ENCODE assay signal across 27 cellular contexts in genomic region chr22:27349456-27349855, GRCh38.
DNase-seq lines count a peak whose midpoint lies in the region; ATAC-seq and TF ChIP-seq lines count a peak whose summit lies in the region.
"Had no signal": no experiment of that assay in that cellular context is flagged by ENCODE, and none has a peak within 500 bp of the region (broad histone marks: within the 10 kb centered on the region; RNA-seq: fewer than 3 reads in every experiment).

No MANE protein-coding gene starts in this region.

- H4K20me1 ChIP-seq in GM23248 (ENCODE audit: insufficient read depth), result no peaks in the 10 kb centered on the region

- POLR2A ChIA-PET in CD4-positive, alpha-beta T cell (lab: Charles Lee), result interaction anchor here (1.0 kb wide), 1 partner anchor 9 kb away, joined by 3 read pairs; no protein-coding TSS in a partner anchor
- POLR2A ChIA-PET in HEK293T (lab: Yijun Ruan, JAX), result no interaction called here

- no peaks in the 10 kb centered on the region for H3K36me3 Mint-ChIP-seq in CD4-positive, alpha-beta T cell (ENCODE audit: low read depth)
- H3K36me3 Mint-ChIP-seq: natural killer cell treated with Interleukin-12 subunit alpha and Interleukin-12 subunit beta and Interleukin-15 and Interleukin-18, amount 100 ng/mL, for 72 hours; stimulated activated memory B cell treated with anti-CD40 and anti-IgM and Interleukin-4, amounts not matched to agents 10 μg/mL and 1 μg/mL and 100 μg/mL, for 72 hours had no signal

- H3K79me2 ChIP-seq in GM23248 (ENCODE audit: insufficient read depth), result no peaks in the 10 kb centered on the region
- H3K79me2 ChIP-seq: hepatocyte had no signal

- no peak overlapping the region for H3K4me3 Mint-ChIP-seq in CD4-positive, alpha-beta T cell
- H3K4me3 Mint-ChIP-seq: activated CD8-positive, alpha-beta T cell treated with anti-CD3 and anti-CD28 coated beads for 36 hours; activated T-helper 17 cell treated with anti-CD3 and anti-CD28 coated beads, Interleukin-2, amount 50 U/mL, for 72 hours; natural killer cell treated with Interleukin-12 subunit alpha and Interleukin-12 subunit beta and Interleukin-15 and Interleukin-18, amount 100 ng/mL, for 72 hours; stimulated activated memory B cell treated with anti-CD40 and anti-IgM and Interleukin-4, amounts not matched to agents 10 μg/mL and 1 μg/mL and 100 μg/mL, for 72 hours; T-helper 2 cell treated with Interferon-gamma antibody and Interleukin-4, amounts not matched to agents 5 μg/mL and 100 μg/mL, for 36 hours had no signal

- peak overlapping the region; percentile 59 for H3K4me2 ChIP-seq in GM23248 (ENCODE audit: unreplicated experiment)
- H3K4me2 ChIP-seq: hepatocyte had no signal

- H3F3A ChIP-seq in GM23248 (ENCODE audit: insufficient read depth), result peaks cover 13% of the 10 kb centered on the region

- DNase-seq in GM23248 (peak; percentile 61), astrocyte of the spinal cord (ENCODE audit: low read depth, low spot score) (peak; percentile 30), foreskin fibroblast (peak; percentile 7 to 29), stomach (no peak), HEK293T (ENCODE audit: extremely low spot score) (no peak), HCEC 1CT (no peak)
- no peak for DNase-seq in CD4-positive, alpha-beta T cell
- DNase-seq: activated CD4-positive, alpha-beta T cell treated with anti-CD3 and anti-CD28 coated beads for 1 hour; activated CD8-positive, alpha-beta T cell treated with anti-CD3 and anti-CD28 coated beads for 36 hours; activated naive CD4-positive, alpha-beta T cell treated with anti-CD3 and anti-CD28 coated beads, Interleukin-2, amount 50 U/mL, for 16 hours; caudate nucleus; cortex of kidney; effector memory CD4-positive, alpha-beta T cell; erythroblast; gastrocnemius medialis; H7; left colon; NCI-H82; psoas muscle; SIG-M5; substantia nigra; upper lobe of left lung had no signal

- CTCF ChIA-PET in CD4-positive, alpha-beta T cell (lab: Charles Lee), result no interaction called here
- CTCF ChIA-PET in HEK293T (lab: Yijun Ruan, JAX), result no interaction called here

- ATAC-seq in CD4-positive, alpha-beta T cell (ENCODE audit: poor library complexity), result no peak
- ATAC-seq: activated CD8-positive, alpha-beta T cell treated with anti-CD3 and anti-CD28 coated beads for 36 hours; activated T-helper 17 cell treated with anti-CD3 and anti-CD28 coated beads, Interleukin-2, amount 50 U/mL, for 72 hours; gastrocnemius medialis; left colon; natural killer cell treated with Interleukin-12 subunit alpha and Interleukin-12 subunit beta and Interleukin-15 and Interleukin-18, amount 100 ng/mL, for 72 hours; psoas muscle; stimulated activated memory B cell treated with anti-CD40 and anti-IgM and Interleukin-4, amounts not matched to agents 10 μg/mL and 1 μg/mL and 100 μg/mL, for 72 hours had no signal

- H3K9ac ChIP-seq in GM23248, result no peak overlapping the region

- peaks cover 8% of the 10 kb centered on the region for H3K9me3 Mint-ChIP-seq in CD4-positive, alpha-beta T cell

- no peak overlapping the region for H3K27ac Mint-ChIP-seq in CD4-positive, alpha-beta T cell
- H3K27ac Mint-ChIP-seq: activated CD8-positive, alpha-beta T cell treated with anti-CD3 and anti-CD28 coated beads for 36 hours; activated T-helper 17 cell treated with anti-CD3 and anti-CD28 coated beads, Interleukin-2, amount 50 U/mL, for 72 hours; natural killer cell treated with Interleukin-12 subunit alpha and Interleukin-12 subunit beta and Interleukin-15 and Interleukin-18, amount 100 ng/mL, for 72 hours; stimulated activated memory B cell treated with anti-CD40 and anti-IgM and Interleukin-4, amounts not matched to agents 10 μg/mL and 1 μg/mL and 100 μg/mL, for 72 hours; T-helper 2 cell treated with Interferon-gamma antibody and Interleukin-4, amounts not matched to agents 5 μg/mL and 100 μg/mL, for 36 hours had no signal

- no peaks in the 10 kb centered on the region for H3K9me3 ChIP-seq in GM23248 (ENCODE audit: low read depth)
- H3K9me3 ChIP-seq in stomach, result peaks cover 0 to 11% (median 4%) of the 10 kb centered on the region in 4 donors
- H3K9me3 ChIP-seq in CD4-positive, alpha-beta T cell (ENCODE audit: control insufficient read depth, low read length), result peaks cover 7% of the 10 kb centered on the region
- H3K9me3 ChIP-seq: gastrocnemius medialis had no signal

- H3K4me1 Mint-ChIP-seq in CD4-positive, alpha-beta T cell (ENCODE audit: low read depth), result no peaks in the 10 kb centered on the region
- H3K4me1 Mint-ChIP-seq: activated T-helper 17 cell treated with anti-CD3 and anti-CD28 coated beads, Interleukin-2, amount 50 U/mL, for 72 hours; stimulated activated memory B cell treated with anti-CD40 and anti-IgM and Interleukin-4, amounts not matched to agents 10 μg/mL and 1 μg/mL and 100 μg/mL, for 72 hours had no signal

- H3K4me3 ChIP-seq in GM23248 (no peak overlapping the region), astrocyte of the spinal cord (ENCODE audit: low read depth, low read length) (no peak overlapping the region), foreskin fibroblast (ENCODE audit: low read depth in 1 of 2, low read length in 2 of 2) (no peak overlapping the region), stomach (no peak overlapping the region)
- H3K4me3 ChIP-seq: gastrocnemius medialis, psoas muscle, upper lobe of left lung had no signal

- no peaks in the 10 kb centered on the region for H3K9me2 ChIP-seq in GM23248 (ENCODE audit: insufficient read depth)

- TF ChIP-seq POLR2A in stomach (IDR thresholded peaks at IDR 0.05), result no peak

- no peaks in the 10 kb centered on the region for H3K36me3 ChIP-seq in GM23248 (ENCODE audit: low read depth)
- no peaks in the 10 kb centered on the region for H3K36me3 ChIP-seq in stomach
- H3K36me3 ChIP-seq: gastrocnemius medialis, upper lobe of left lung had no signal

- no peak overlapping the region for H2AFZ ChIP-seq in GM23248
- H2AFZ ChIP-seq: hepatocyte had no signal

- peaks cover 38% of the 10 kb centered on the region for H3K27me3 Mint-ChIP-seq in CD4-positive, alpha-beta T cell

- H3K27me3 ChIP-seq in GM23248 (replicated peaks; ENCODE audit: insufficient read depth) (no peaks in the 10 kb centered on the region), stomach (peaks cover 0 to 20% (median 6%) of the 10 kb centered on the region in 3 donors)
- no peaks in the 10 kb centered on the region for H3K27me3 ChIP-seq in CD4-positive, alpha-beta T cell (ENCODE audit: control insufficient read depth, insufficient read depth, low read length)
- H3K27me3 ChIP-seq: upper lobe of left lung had no signal

- TF ChIP-seq CTCF in astrocyte of the spinal cord (IDR thresholded peaks at IDR 0.05; ENCODE audit: low read depth, low read length) (no peak), foreskin fibroblast (IDR thresholded peaks at IDR 0.05; ENCODE audit: low read depth, low read length) (no peak), stomach (IDR thresholded peaks at IDR 0.05) (no peak)
- no peak for TF ChIP-seq CTCF in CD4-positive, alpha-beta T cell (IDR thresholded peaks at IDR 0.05)

- H3K27ac ChIP-seq in GM23248 (peak overlapping the region; percentile 64), stomach (no peak overlapping the region)
- no peak overlapping the region for H3K27ac ChIP-seq in CD4-positive, alpha-beta T cell (ENCODE audit: low read depth, low read length)
- H3K27ac ChIP-seq: gastrocnemius medialis, hepatocyte, psoas muscle, upper lobe of left lung had no signal

- TF ChIP-seq EP300 in stomach (IDR thresholded peaks at IDR 0.05), result no peak

- intact Hi-C loops in stomach (cut with DNase I; ENCODE audit: low total_unique reads), result no loop called here
- intact Hi-C loops in CD4-positive, alpha-beta T cell (cut with DNase I, micrococcal nuclease), result no loop called here

- H3K4me1 ChIP-seq in GM23248 (ENCODE audit: insufficient read depth) (peaks cover 15% of the 10 kb centered on the region), stomach (no peaks in the 10 kb centered on the region)
- H3K4me1 ChIP-seq: gastrocnemius medialis, psoas muscle had no signal

- in situ Hi-C loops in GM23248 (cut with MboI), result no loop called here
- in situ Hi-C loops in astrocyte of the spinal cord (cut with HindIII; ENCODE audit: low sequenced_read_pairs), result no loop called here

TF ChIP-seq in HEK293T, 16 proteins besides CTCF, POLR2A, EP300 and RAD21:
- no peak for TF ChIP-seq FOXK2 (IDR thresholded peaks at IDR 0.05)
- TF ChIP-seq PKNOX1 (IDR thresholded peaks at IDR 0.05), result no peak
- TF ChIP-seq SP1 (IDR thresholded peaks at IDR 0.05), result no peak
- TF ChIP-seq TARDBP (IDR thresholded peaks at IDR 0.05), result no peak
- TF ChIP-seq FOXM1 (IDR thresholded peaks at IDR 0.05; ENCODE audit: borderline replicate concordance), result no peak
- no peak for TF ChIP-seq HDGF (IDR thresholded peaks at IDR 0.05; ENCODE audit: borderline replicate concordance)
- no peak for TF ChIP-seq NFRKB (IDR thresholded peaks at IDR 0.05)
- no peak for TF ChIP-seq ZNF384 (IDR thresholded peaks at IDR 0.05)

Comparison
In these comparisons a context has a peak if more than half of its experiments do, and no peak if none do; other contexts are left out.
1. DNase-seq: peak in GM23248 (single experiment), astrocyte of the spinal cord (single experiment) and foreskin fibroblast (2 of 2); none in stomach (single experiment), CD4-positive, alpha-beta T cell (0 of 10), HEK293T (single experiment) and HCEC 1CT (single experiment).